ENCODE assay signal across 33 cellular contexts in the genomic region with DNA sequence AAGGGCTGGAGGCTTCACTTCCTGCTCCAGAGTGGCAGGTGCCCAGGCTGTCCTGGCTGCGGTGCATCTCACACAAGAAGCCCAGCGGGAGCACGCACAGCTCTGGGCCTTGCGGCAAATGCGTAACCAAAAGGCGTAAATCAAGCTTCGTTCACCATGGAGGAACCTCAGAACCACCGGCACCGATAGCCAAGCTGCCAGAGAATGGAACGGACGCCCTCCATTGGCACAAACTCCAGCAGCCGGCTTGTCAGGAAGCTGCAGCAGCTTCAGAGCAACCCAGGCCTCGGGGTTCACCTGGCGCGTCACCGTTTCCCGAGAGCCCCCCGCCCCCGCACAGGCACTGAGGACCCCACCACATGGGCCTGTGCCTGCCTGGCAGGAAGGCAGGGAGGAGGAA.
A peak's percentile ranks its signal among the peaks of the same experiment; 100 is the strongest.
DNase-seq lines count a peak whose midpoint lies in the region; ATAC-seq and TF ChIP-seq lines count a peak whose summit lies in the region.
"Had no signal": no experiment of that assay in that cellular context is flagged by ENCODE, and none has a peak within 500 bp of the region (broad histone marks: within the 10 kb centered on the region; RNA-seq: fewer than 3 reads in every experiment).

No MANE protein-coding gene starts in this region.

- H3K9me3 Mint-ChIP-seq in brain = peaks cover 0 to 3% (median 2%) of the 10 kb centered on the region in 5 experiments
- no peaks in the 10 kb centered on the region for H3K9me3 Mint-ChIP-seq in memory B cell
- H3K9me3 Mint-ChIP-seq: T-helper 1 cell treated with Interleukin-12 subunit alpha and Interleukin-12 subunit beta and Interleukin-4 antibody, amounts not matched to agents 30 μg/mL and 1 μg/mL, for 36 hours; type B pancreatic cell had no signal

- ATAC-seq in Right ventricle myocardium inferior = no peak
- no peak for ATAC-seq in left ventricle myocardium superior
- no peak for ATAC-seq in memory B cell (ENCODE audit: low read depth)
- no peak for ATAC-seq in HG02642 (IDR thresholded peaks at IDR 0.05; ENCODE audit: poor library complexity, unreplicated experiment)
- ATAC-seq: activated CD4-positive, CD25-positive, alpha-beta regulatory T cell treated with anti-CD3 and anti-CD28 coated beads, Interleukin-2, amount 50 U/mL, for 24 hours; left colon had no signal

- DNase-seq in Right ventricle myocardium inferior (ENCODE audit: missing footprints) (peak; percentile 50), left ventricle myocardium superior (no peak), memory B cell (ENCODE audit: low spot score in 2 of 2) (no peak), substantia nigra (lab: John Stamatoyannopoulos, UW) (peak in 2 of 49 donors; percentile 29 to 33), NCI-H2196 treated with DMSO at 0.1 percent for 48 hours (lab: John Stamatoyannopoulos, UW; ENCODE audit: unreplicated experiment) (no peak), SHP77 treated with DMSO at 0.1 percent for 48 hours (lab: John Stamatoyannopoulos, UW) (no peak)
- DNase-seq: ACHN; activated CD4-positive, alpha-beta T cell treated with anti-CD3 and anti-CD28 coated beads, Interleukin-2, amount 50 U/mL, for 48 hours; activated CD8-positive, alpha-beta memory T cell treated with anti-CD3 and anti-CD28 coated beads, Interleukin-2, amount 50 U/mL, for 48 hours; activated effector memory CD4-positive, alpha-beta T cell treated with Interleukin-2 at 50 U/mL for 16 hours; Calu3; colonic mucosa; DMS79 treated with DMSO at 0.1 percent for 48 hours; esophagus squamous epithelium; foreskin melanocyte; GF-D8; KG1; left colon; mesenchymal stem cell; MG63; NCI-H1105 treated with DMSO at 0.1 percent for 48 hours; NCI-H2029 treated with DMSO at 0.1 percent for 48 hours; NCI-H345; NCI-H748 treated with DMSO at 0.1 percent for 48 hours; ovary; retina; RPMI8226; SK-N-SH had no signal

- no peak for TF ChIP-seq CTCF in brain (conservative IDR thresholded peaks at IDR 0.05)

- peak overlapping the region; percentile 55 for H3K27ac ChIP-seq in substantia nigra (ENCODE audit: low read depth, low read length, poor library complexity, severe bottlenecking)
- H3K27ac ChIP-seq: colonic mucosa, esophagus squamous epithelium, ovary had no signal

- H3K27ac Mint-ChIP-seq in brain = peak overlapping the region in 4 of 5 experiments; percentile 12 to 75 (median 56)
- H3K27ac Mint-ChIP-seq in memory B cell = no peak overlapping the region
- H3K27ac Mint-ChIP-seq: T-helper 1 cell treated with Interleukin-12 subunit alpha and Interleukin-12 subunit beta and Interleukin-4 antibody, amounts not matched to agents 30 μg/mL and 1 μg/mL, for 36 hours; type B pancreatic cell had no signal

- H3K4me1 Mint-ChIP-seq in brain = peaks cover 46% of the 10 kb centered on the region
- peaks cover 46% of the 10 kb centered on the region for H3K4me1 Mint-ChIP-seq in memory B cell

- intact Hi-C loops in Right ventricle myocardium inferior (cut with DNase I) = no loop called here
- intact Hi-C loops in left ventricle myocardium superior (cut with micrococcal nuclease) = no loop called here

- H3K4me3 Mint-ChIP-seq in brain (no peak overlapping the region), memory B cell (peak overlapping the region; percentile 37)
- H3K4me3 Mint-ChIP-seq: T-helper 1 cell treated with Interleukin-12 subunit alpha and Interleukin-12 subunit beta and Interleukin-4 antibody, amounts not matched to agents 30 μg/mL and 1 μg/mL, for 36 hours; type B pancreatic cell had no signal

- H3K36me3 Mint-ChIP-seq in brain = peaks cover 11% of the 10 kb centered on the region
- H3K36me3 Mint-ChIP-seq in memory B cell = peaks cover 10% of the 10 kb centered on the region
- H3K36me3 Mint-ChIP-seq: type B pancreatic cell had no signal

- H3K27me3 Mint-ChIP-seq in brain = no peaks in the 10 kb centered on the region
- no peaks in the 10 kb centered on the region for H3K27me3 Mint-ChIP-seq in memory B cell
- H3K27me3 Mint-ChIP-seq: type B pancreatic cell had no signal
